In genomic region chr11:67419330-67420049, GRCh38 we compare ENCODE assay signal across 1 cellular context.
TF ChIP-seq lines count a peak whose summit lies in the region.

No MANE protein-coding gene starts in this region.

TF ChIP-seq in H1, 55 proteins besides CTCF, POLR2A, EP300 and RAD21:
- no peak for TF ChIP-seq CEBPB (IDR thresholded peaks at IDR 0.05; ENCODE audit: low read depth, low read length)
- TF ChIP-seq CHD7 (IDR thresholded peaks at IDR 0.05; ENCODE audit: insufficient replicate concordance, low read length): no peak
- TF ChIP-seq RFX5 (IDR thresholded peaks at IDR 0.05; ENCODE audit: borderline replicate concordance, low read depth, low read length): no peak
- no peak for TF ChIP-seq USF2 (IDR thresholded peaks at IDR 0.05; ENCODE audit: low read length)
- TF ChIP-seq HDAC6 (IDR thresholded peaks at IDR 0.05; ENCODE audit: low read depth, low read length): no peak
- no peak for TF ChIP-seq EGR1 (IDR thresholded peaks at IDR 0.05; ENCODE audit: borderline replicate concordance, low read depth, low read length)
- TF ChIP-seq SIN3A (conservative IDR thresholded peaks at IDR 0.05 in 1 of 2, IDR thresholded peaks at IDR 0.05 in 1 of 2; ENCODE audit: low read depth in 1 of 2, low read length in 2 of 2): no peak
TF ChIP-seq in H1: peak in this region for 0.
